2 cellular contexts compared by ENCODE assay signal in the genomic region with DNA sequence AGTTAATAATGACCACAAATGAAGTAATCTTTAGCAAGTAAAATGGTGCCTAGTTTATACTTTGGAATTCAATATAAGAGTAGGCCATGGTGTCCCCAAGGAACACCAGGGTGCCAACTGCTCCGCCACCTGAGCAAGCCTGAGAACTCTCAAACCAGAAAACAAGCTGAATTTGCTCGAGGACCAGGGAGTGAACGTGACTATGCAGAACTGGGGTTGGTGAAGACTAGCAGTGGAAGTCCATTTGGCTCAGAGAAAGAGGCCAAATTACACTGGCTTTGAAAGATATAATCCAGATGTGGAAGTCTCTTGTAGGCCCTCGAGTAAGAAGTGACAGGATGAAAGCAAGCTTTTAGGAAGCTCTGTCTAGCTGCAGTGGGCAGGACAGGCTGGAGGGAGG.
TF ChIP-seq lines count a peak whose summit lies in the region.

No MANE protein-coding gene starts in this region.

TF ChIP-seq in H1, 55 proteins besides CTCF, POLR2A, EP300 and RAD21:
- no peak for TF ChIP-seq CBX5 (IDR thresholded peaks at IDR 0.05; ENCODE audit: low read depth, low read length)
- TF ChIP-seq JUND (IDR thresholded peaks at IDR 0.05; ENCODE audit: low read length), result no peak
- TF ChIP-seq KDM5A (IDR thresholded peaks at IDR 0.05; ENCODE audit: low read length), result no peak
- no peak for TF ChIP-seq ZNF274 (IDR thresholded peaks at IDR 0.05; ENCODE audit: borderline replicate concordance, extremely low read depth, low read length)
- no peak for TF ChIP-seq BCL11A (IDR thresholded peaks at IDR 0.05; ENCODE audit: low read depth in 2 of 2, low read length in 2 of 2)
- no peak for TF ChIP-seq SP2 (IDR thresholded peaks at IDR 0.05; ENCODE audit: low read length)
- TF ChIP-seq YY1 (IDR thresholded peaks at IDR 0.05; ENCODE audit: low read depth, low read length), result no peak
- no peak for TF ChIP-seq CTBP2 (IDR thresholded peaks at IDR 0.05; ENCODE audit: borderline replicate concordance, insufficient read depth, insufficient read length, low read length)
- no peak for TF ChIP-seq CHD7 (IDR thresholded peaks at IDR 0.05; ENCODE audit: insufficient replicate concordance, low read length)
- TF ChIP-seq SIN3A (conservative IDR thresholded peaks at IDR 0.05 in 1 of 2, IDR thresholded peaks at IDR 0.05 in 1 of 2; ENCODE audit: low read depth in 1 of 2, low read length in 2 of 2), result no peak
- TF ChIP-seq JUN (IDR thresholded peaks at IDR 0.05; ENCODE audit: low read depth, low read length), result no peak
- no peak for TF ChIP-seq EZH2 (IDR thresholded peaks at IDR 0.05; ENCODE audit: low read depth, low read length, severe bottlenecking)
- no peak for TF ChIP-seq RFX5 (IDR thresholded peaks at IDR 0.05; ENCODE audit: borderline replicate concordance, low read depth, low read length)
- TF ChIP-seq PHF8 (conservative IDR thresholded peaks at IDR 0.05; ENCODE audit: low read depth, low read length), result no peak
- TF ChIP-seq RNF2 (IDR thresholded peaks at IDR 0.05; ENCODE audit: borderline replicate concordance, low read depth, low read length, missing control alignments, poor library complexity, severe bottlenecking), result no peak

TF ChIP-seq in HepG2, 621 proteins besides CTCF, POLR2A, EP300 and RAD21:
- no peak for TF ChIP-seq ZNF598 (CRISPR knock-in tag; IDR thresholded peaks at IDR 0.05; ENCODE audit: borderline replicate concordance)
- no peak for TF ChIP-seq JUN (CRISPR knock-in tag; IDR thresholded peaks at IDR 0.05)
- TF ChIP-seq ARNT2 (CRISPR knock-in tag; IDR thresholded peaks at IDR 0.05; ENCODE audit: low read depth), result no peak
- TF ChIP-seq SMYD3 (CRISPR knock-in tag; IDR thresholded peaks at IDR 0.05), result no peak
- no peak for TF ChIP-seq HOXD1 (CRISPR knock-in tag; IDR thresholded peaks at IDR 0.05)
- 0 out of 2 replicates have a peak, but pooled peaks have one; percentile 32 for TF ChIP-seq ZNF572 (CRISPR knock-in tag; IDR thresholded peaks at IDR 0.05)
- TF ChIP-seq, protein P1, sequence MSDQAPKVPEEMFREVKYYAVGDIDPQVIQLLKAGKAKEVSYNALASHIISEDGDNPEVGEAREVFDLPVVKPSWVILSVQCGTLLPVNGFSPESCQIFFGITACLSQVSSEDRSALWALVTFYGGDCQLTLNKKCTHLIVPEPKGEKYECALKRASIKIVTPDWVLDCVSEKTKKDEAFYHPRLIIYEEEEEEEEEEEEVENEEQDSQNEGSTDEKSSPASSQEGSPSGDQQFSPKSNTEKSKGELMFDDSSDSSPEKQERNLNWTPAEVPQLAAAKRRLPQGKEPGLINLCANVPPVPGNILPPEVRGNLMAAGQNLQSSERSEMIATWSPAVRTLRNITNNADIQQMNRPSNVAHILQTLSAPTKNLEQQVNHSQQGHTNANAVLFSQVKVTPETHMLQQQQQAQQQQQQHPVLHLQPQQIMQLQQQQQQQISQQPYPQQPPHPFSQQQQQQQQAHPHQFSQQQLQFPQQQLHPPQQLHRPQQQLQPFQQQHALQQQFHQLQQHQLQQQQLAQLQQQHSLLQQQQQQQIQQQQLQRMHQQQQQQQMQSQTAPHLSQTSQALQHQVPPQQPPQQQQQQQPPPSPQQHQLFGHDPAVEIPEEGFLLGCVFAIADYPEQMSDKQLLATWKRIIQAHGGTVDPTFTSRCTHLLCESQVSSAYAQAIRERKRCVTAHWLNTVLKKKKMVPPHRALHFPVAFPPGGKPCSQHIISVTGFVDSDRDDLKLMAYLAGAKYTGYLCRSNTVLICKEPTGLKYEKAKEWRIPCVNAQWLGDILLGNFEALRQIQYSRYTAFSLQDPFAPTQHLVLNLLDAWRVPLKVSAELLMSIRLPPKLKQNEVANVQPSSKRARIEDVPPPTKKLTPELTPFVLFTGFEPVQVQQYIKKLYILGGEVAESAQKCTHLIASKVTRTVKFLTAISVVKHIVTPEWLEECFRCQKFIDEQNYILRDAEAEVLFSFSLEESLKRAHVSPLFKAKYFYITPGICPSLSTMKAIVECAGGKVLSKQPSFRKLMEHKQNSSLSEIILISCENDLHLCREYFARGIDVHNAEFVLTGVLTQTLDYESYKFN (CRISPR knock-in tag; conservative IDR thresholded peaks at IDR 0.05), result no peak
- TF ChIP-seq MLX (CRISPR knock-in tag; IDR thresholded peaks at IDR 0.05), result no peak
- peak; percentile 18; the same call in 1 of the 2 replicates for TF ChIP-seq ZFY (CRISPR knock-in tag; IDR thresholded peaks at IDR 0.05)
- no peak for TF ChIP-seq TFDP2 (CRISPR knock-in tag; IDR thresholded peaks at IDR 0.05)
- TF ChIP-seq POGK (CRISPR knock-in tag; conservative IDR thresholded peaks at IDR 0.05), result no peak
- TF ChIP-seq, protein P2, sequence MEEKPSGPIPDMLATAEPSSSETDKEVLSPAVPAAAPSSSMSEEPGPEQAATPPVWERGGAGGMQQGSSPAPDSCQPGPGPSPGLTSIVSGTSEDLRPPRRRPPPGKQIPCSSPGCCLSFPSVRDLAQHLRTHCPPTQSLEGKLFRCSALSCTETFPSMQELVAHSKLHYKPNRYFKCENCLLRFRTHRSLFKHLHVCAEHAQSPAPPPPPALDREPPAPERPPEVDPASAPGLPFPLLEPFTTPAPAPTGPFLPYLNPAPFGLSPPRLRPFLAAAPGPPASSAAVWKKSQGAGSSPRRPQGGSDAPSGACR (CRISPR knock-in tag; IDR thresholded peaks at IDR 0.05), result 0 out of 2 replicates have a peak, but pooled peaks have one; percentile 16
- no peak for TF ChIP-seq ZIK1 (CRISPR knock-in tag; IDR thresholded peaks at IDR 0.05; ENCODE audit: borderline replicate concordance, low read depth)
- no peak for TF ChIP-seq SMARCE1 (IDR thresholded peaks at IDR 0.05; ENCODE audit: borderline replicate concordance)
- TF ChIP-seq ZMYM2 (CRISPR knock-in tag; IDR thresholded peaks at IDR 0.05), result 0 out of 2 replicates have a peak, but pooled peaks have one; percentile 18
- 0 out of 2 replicates have a peak, but pooled peaks have one; percentile 28 for TF ChIP-seq ZNF543 (CRISPR knock-in tag; IDR thresholded peaks at IDR 0.05)
- no peak for TF ChIP-seq ZNF512 (CRISPR knock-in tag; IDR thresholded peaks at IDR 0.05)
- no peak for TF ChIP-seq ZNF251 (CRISPR knock-in tag; IDR thresholded peaks at IDR 0.05)
- TF ChIP-seq HNF4G (IDR thresholded peaks at IDR 0.05; ENCODE audit: borderline replicate concordance, low read depth, low read length), result no peak
- 0 out of 2 replicates have a peak, but pooled peaks have one; percentile 0 for TF ChIP-seq HNF4G (CRISPR knock-in tag; IDR thresholded peaks at IDR 0.05; ENCODE audit: borderline replicate concordance, low read depth)
- TF ChIP-seq ZNF782 (CRISPR knock-in tag; IDR thresholded peaks at IDR 0.05; ENCODE audit: borderline replicate concordance), result no peak
- TF ChIP-seq ZNF468 (CRISPR knock-in tag; IDR thresholded peaks at IDR 0.05), result no peak
- TF ChIP-seq JDP2 (CRISPR knock-in tag; IDR thresholded peaks at IDR 0.05; ENCODE audit: borderline replicate concordance), result no peak
- no peak for TF ChIP-seq SIX4 (CRISPR knock-in tag; IDR thresholded peaks at IDR 0.05)
- TF ChIP-seq HNRNPUL1 (IDR thresholded peaks at IDR 0.05; ENCODE audit: low read depth, low read length), result no peak
- 0 out of 2 replicates have a peak, but pooled peaks have one; percentile 9 for TF ChIP-seq ZNF34 (CRISPR knock-in tag; IDR thresholded peaks at IDR 0.05; ENCODE audit: borderline replicate concordance)
- TF ChIP-seq ZNF749 (CRISPR knock-in tag; IDR thresholded peaks at IDR 0.05; ENCODE audit: borderline replicate concordance), result no peak
- TF ChIP-seq DNMT3B (CRISPR knock-in tag; conservative IDR thresholded peaks at IDR 0.05), result no peak
- no peak for TF ChIP-seq KLF6 (CRISPR knock-in tag; IDR thresholded peaks at IDR 0.05)
- no peak for TF ChIP-seq ZNF30 (CRISPR knock-in tag; IDR thresholded peaks at IDR 0.05)
- no peak for TF ChIP-seq ZNF790 (CRISPR knock-in tag; IDR thresholded peaks at IDR 0.05; ENCODE audit: borderline replicate concordance)
- TF ChIP-seq KMT2A (CRISPR knock-in tag; IDR thresholded peaks at IDR 0.05), result no peak
- no peak for TF ChIP-seq ZNF44 (CRISPR knock-in tag; IDR thresholded peaks at IDR 0.05)
- no peak for TF ChIP-seq TMF1 (CRISPR knock-in tag; IDR thresholded peaks at IDR 0.05; ENCODE audit: low read depth)
- TF ChIP-seq ZFP36 (IDR thresholded peaks at IDR 0.05; ENCODE audit: borderline replicate concordance, low read depth, low read length, partially characterized antibody), result no peak
- TF ChIP-seq, protein P3, sequence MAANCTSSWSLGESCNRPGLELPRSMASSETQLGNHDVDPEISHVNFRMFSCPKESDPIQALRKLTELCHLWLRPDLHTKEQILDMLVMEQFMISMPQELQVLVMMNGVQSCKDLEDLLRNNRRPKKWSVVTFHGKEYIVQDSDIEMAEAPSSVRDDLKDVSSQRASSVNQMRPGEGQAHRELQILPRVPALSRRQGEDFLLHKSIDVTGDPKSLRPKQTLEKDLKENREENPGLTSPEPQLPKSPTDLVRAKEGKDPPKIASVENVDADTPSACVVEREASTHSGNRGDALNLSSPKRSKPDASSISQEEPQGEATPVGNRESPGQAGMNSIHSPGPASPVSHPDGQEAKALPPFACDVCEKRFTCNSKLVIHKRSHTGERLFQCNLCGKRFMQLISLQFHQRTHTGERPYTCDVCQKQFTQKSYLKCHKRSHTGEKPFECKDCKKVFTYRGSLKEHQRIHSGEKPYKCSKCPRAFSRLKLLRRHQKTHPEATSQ (CRISPR knock-in tag; IDR thresholded peaks at IDR 0.05; ENCODE audit: borderline replicate concordance), result no peak
